In genomic region chr1:240093120-240093961, GRCh38 we compare ENCODE assay signal across 8 cellular contexts. TPM values are rescaled to one million over a fixed set of nuclear protein-coding genes. Genes with fewer than 3 reads are reported as not detected.
A peak's percentile ranks its signal among the peaks of the same experiment; 100 is the strongest.
DNase-seq lines count a peak whose midpoint lies in the region; FAIRE-seq and TF ChIP-seq lines count a peak whose summit lies in the region.

No MANE protein-coding gene starts in this region.

- no peaks in the 10 kb centered on the region for H3K36me3 Mint-ChIP-seq in osteocyte (ENCODE audit: unreplicated experiment)
- no peaks in the 10 kb centered on the region for H3K36me3 Mint-ChIP-seq in activated CD4-positive, alpha-beta memory T cell treated with anti-CD3 and anti-CD28 coated beads, Interleukin-2, amount 10 ng/mL, durations not matched to agents 7 days and 5 days (ENCODE audit: low read depth)

- H3K36me3 ChIP-seq in esophagus muscularis mucosa (no peaks in the 10 kb centered on the region), small intestine (ENCODE audit: control insufficient read depth in 2 of 2, insufficient read depth in 2 of 2, low read length in 2 of 2) (no peaks in the 10 kb centered on the region)

- H3K4me1 Mint-ChIP-seq in osteocyte (ENCODE audit: unreplicated experiment) = peaks cover 28% of the 10 kb centered on the region
- H3K4me1 Mint-ChIP-seq in activated CD4-positive, alpha-beta memory T cell treated with anti-CD3 and anti-CD28 coated beads, Interleukin-2, amount 10 ng/mL, durations not matched to agents 7 days and 5 days = peaks cover 4% of the 10 kb centered on the region

- no peak for TF ChIP-seq CTCF in esophagus muscularis mucosa (IDR thresholded peaks at IDR 0.05)
- no peak for TF ChIP-seq CTCF in osteocyte (IDR thresholded peaks at IDR 0.05)

- H3K27me3 Mint-ChIP-seq in osteocyte (ENCODE audit: unreplicated experiment) = no peaks in the 10 kb centered on the region
- H3K27me3 Mint-ChIP-seq in activated CD4-positive, alpha-beta memory T cell treated with anti-CD3 and anti-CD28 coated beads, Interleukin-2, amount 10 ng/mL, durations not matched to agents 7 days and 5 days = peaks cover 33% of the 10 kb centered on the region

- peak overlapping the region; percentile 86 for H3K4me3 Mint-ChIP-seq in osteocyte (ENCODE audit: unreplicated experiment)
- no peak overlapping the region for H3K4me3 Mint-ChIP-seq in activated CD4-positive, alpha-beta memory T cell treated with anti-CD3 and anti-CD28 coated beads, Interleukin-2, amount 10 ng/mL, durations not matched to agents 7 days and 5 days

- WGBS in esophagus muscularis mucosa = 4% methylated on average over 27 of the region's 65 CpGs
- WGBS in small intestine, 3 donors = 7 to 28% (median 25%) methylated on average over 47 to 65 of the region's 65 CpGs

- peak overlapping the region in 2 of 4 donors; percentile 11 to 67 for H3K27ac ChIP-seq in esophagus muscularis mucosa (replicated peaks in 1 of 4)
- H3K27ac ChIP-seq in small intestine (ENCODE audit: low read depth in 1 of 2, low read length in 1 of 2) = no peak overlapping the region

- CTCF ChIA-PET in activated CD4-positive, alpha-beta memory T cell treated with anti-CD3 and anti-CD28 coated beads, Interleukin-2, amount 10 ng/mL, durations not matched to agents 7 days and 5 days (lab: Charles Lee) = no interaction called here

- DNase-seq in Daoy (ENCODE audit: low read depth) = peak; percentile 45
- DNase-seq in NCI-H1105 treated with DMSO at 0.1 percent for 48 hours (lab: John Stamatoyannopoulos, UW) = peak; percentile 18
- no peak for DNase-seq in esophagus muscularis mucosa (ENCODE audit: extremely low spot score)
- DNase-seq in osteocyte (ENCODE audit: extremely low spot score, unreplicated experiment) = peak; percentile 85
- DNase-seq in small intestine = no peak
- no peak for DNase-seq in SIG-M5 treated with dmso at 0.1 percent for 504 hours (lab: John Stamatoyannopoulos, UW; ENCODE audit: unreplicated experiment)
- no peak for DNase-seq in activated effector memory CD4-positive, alpha-beta T cell treated with Interleukin-2 at 50 U/mL for 16 hours
- no peak for DNase-seq in activated CD4-positive, alpha-beta memory T cell treated with anti-CD3 and anti-CD28 coated beads, Interleukin-2, amount 10 ng/mL, durations not matched to agents 7 days and 5 days

- H3K27me3 ChIP-seq in esophagus muscularis mucosa = peaks cover 0 to 73% (median 21%) of the 10 kb centered on the region in 4 donors
- peaks cover 5 to 15% of the 10 kb centered on the region in 2 donors for H3K27me3 ChIP-seq in small intestine (ENCODE audit: control insufficient read depth in 2 of 2, insufficient read depth in 2 of 2, low read length in 2 of 2)

- POLR2A ChIA-PET in activated CD4-positive, alpha-beta memory T cell treated with anti-CD3 and anti-CD28 coated beads, Interleukin-2, amount 10 ng/mL, durations not matched to agents 7 days and 5 days (lab: Charles Lee) = no interaction called here

- H3K4me1 ChIP-seq in esophagus muscularis mucosa (peaks cover 22 to 27% (median 26%) of the 10 kb centered on the region in 4 donors), small intestine (ENCODE audit: control insufficient read depth in 2 of 2, insufficient read depth in 1 of 2, low read depth in 1 of 2, low read length in 1 of 2) (no peaks in the 10 kb centered on the region)

- no peak for TF ChIP-seq POLR2A in esophagus muscularis mucosa (IDR thresholded peaks at IDR 0.05; ENCODE audit: low read depth)

- peak overlapping the region; percentile 53 to 62 (median 58) for H3K4me3 ChIP-seq in esophagus muscularis mucosa
- peak overlapping the region in 1 of 2 donors; percentile 15 for H3K4me3 ChIP-seq in small intestine (ENCODE audit: low read depth in 1 of 2, low read length in 2 of 2)

- H3K27ac Mint-ChIP-seq in osteocyte (ENCODE audit: unreplicated experiment) = peak overlapping the region; percentile 84
- H3K27ac Mint-ChIP-seq in activated CD4-positive, alpha-beta memory T cell treated with anti-CD3 and anti-CD28 coated beads, Interleukin-2, amount 10 ng/mL, durations not matched to agents 7 days and 5 days = no peak overlapping the region

- no peaks in the 10 kb centered on the region for H3K9me3 Mint-ChIP-seq in osteocyte (ENCODE audit: unreplicated experiment)
- no peaks in the 10 kb centered on the region for H3K9me3 Mint-ChIP-seq in activated CD4-positive, alpha-beta memory T cell treated with anti-CD3 and anti-CD28 coated beads, Interleukin-2, amount 10 ng/mL, durations not matched to agents 7 days and 5 days

- H3K9me3 ChIP-seq in esophagus muscularis mucosa (no peaks in the 10 kb centered on the region), small intestine (ENCODE audit: control insufficient read depth, low read depth) (no peaks in the 10 kb centered on the region)

- no peak for TF ChIP-seq EP300 in esophagus muscularis mucosa (IDR thresholded peaks at IDR 0.05)

- intact Hi-C loops in esophagus muscularis mucosa (cut with DNase I) = no loop called here

- no peak for FAIRE-seq in small intestine (lab: Jason Lieb, UNC)

RNA-seq across cellular contexts. Expression of gene FMN2, which starts 1.7 kb away (rescaled TPM):
- total RNA-seq in Daoy (2014; rRNA removed; shearing (Covaris generic)) = 1.1 and 1.4 TPM in 2 replicates
- total RNA-seq in esophagus muscularis mucosa = 1 to 10 TPM in 3 of 4 donors, under 1 TPM in 1; 0.32 to 2.5 (median 1.4) TPM
- 8.6 and 9.3 TPM in 2 replicates for total RNA-seq in osteocyte
- under 1 TPM in 1 of 3 donors, not detected in 2; 0.70 TPM for polyA plus RNA-seq in small intestine
- total RNA-seq in activated CD4-positive, alpha-beta memory T cell treated with anti-CD3 and anti-CD28 coated beads, Interleukin-2, amount 10 ng/mL, durations not matched to agents 7 days and 5 days = not detected

Comparison
In these comparisons a context has a peak if more than half of its experiments do, and no peak if none do; other contexts are left out.
1. DNase-seq: peak in Daoy (single experiment), NCI-H1105 treated with DMSO at 0.1 percent for 48 hours (single experiment) and osteocyte (single experiment); none in esophagus muscularis mucosa (single experiment), small intestine (single experiment), SIG-M5 treated with dmso at 0.1 percent for 504 hours (single experiment), activated effector memory CD4-positive, alpha-beta T cell treated with Interleukin-2 at 50 U/mL for 16 hours (single experiment) and activated CD4-positive, alpha-beta memory T cell treated with anti-CD3 and anti-CD28 coated beads, Interleukin-2, amount 10 ng/mL, durations not matched to agents 7 days and 5 days (single experiment).